18 cellular contexts compared by ENCODE assay signal in the genomic region with DNA sequence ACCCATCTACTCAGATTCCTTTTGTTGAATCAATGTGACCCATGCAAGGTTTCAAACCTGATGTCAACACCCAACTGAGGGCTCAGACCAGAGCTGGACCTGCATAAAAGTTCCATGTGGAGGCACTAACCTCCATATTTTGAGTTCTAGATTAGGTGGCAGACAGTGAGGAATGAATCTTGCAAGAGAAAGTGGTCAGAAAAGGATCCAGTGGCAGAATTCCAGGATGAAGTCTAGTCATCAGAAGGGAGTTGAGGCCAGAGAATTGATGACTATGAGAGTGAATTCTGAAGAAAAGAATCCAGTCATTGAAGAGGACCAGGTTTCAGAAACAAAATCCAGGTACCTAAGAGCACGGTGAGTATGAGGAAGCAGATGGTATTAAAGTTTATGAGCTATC.
"Had no signal": no experiment of that assay in that cellular context is flagged by ENCODE, and none has a peak within 500 bp of the region (broad histone marks: within the 10 kb centered on the region; RNA-seq: fewer than 3 reads in every experiment).

No MANE protein-coding gene starts in this region.

- DNase-seq: activated CD4-positive, alpha-beta T cell treated with anti-CD3 and anti-CD28 coated beads, Interleukin-2, amount 10 ng/mL, durations not matched to agents 24 days and 14 days; activated CD4-positive, CD25-positive, alpha-beta regulatory T cell; activated CD8-positive, alpha-beta T cell treated with anti-CD3 and anti-CD28 coated beads for 36 hours; activated naive CD4-positive, alpha-beta T cell; activated naive CD8-positive, alpha-beta T cell treated with anti-CD3 and anti-CD28 coated beads for 36 hours; activated T-cell treated with anti-CD3 and anti-CD28 coated beads, Interleukin-2, amount 50 U/mL, for 1 hour; amygdala; hippocampal formation; kidney; left ventricle myocardium inferior; nephron progenitor cell; occipital lobe; right cardiac atrium; stimulated activated naive CD8-positive, alpha-beta T cell treated with anti-CD3 and anti-CD28 coated beads, Interleukin-15, amount 100 ng/mL, for 72 hours; T-cell; testis had no signal

- H3K27ac ChIP-seq: coronary artery, left ventricle myocardium inferior, skin epidermis, testis had no signal

- H3K4me3 ChIP-seq: coronary artery, left ventricle myocardium inferior, skin epidermis, testis had no signal

- H3K36me3 ChIP-seq: left ventricle myocardium inferior had no signal

- H3K4me1 ChIP-seq: left ventricle myocardium inferior, testis had no signal

- H3K27me3 ChIP-seq: testis had no signal

- H3K9me3 ChIP-seq: testis had no signal
